20 cellular contexts compared by ENCODE assay signal in the genomic region with DNA sequence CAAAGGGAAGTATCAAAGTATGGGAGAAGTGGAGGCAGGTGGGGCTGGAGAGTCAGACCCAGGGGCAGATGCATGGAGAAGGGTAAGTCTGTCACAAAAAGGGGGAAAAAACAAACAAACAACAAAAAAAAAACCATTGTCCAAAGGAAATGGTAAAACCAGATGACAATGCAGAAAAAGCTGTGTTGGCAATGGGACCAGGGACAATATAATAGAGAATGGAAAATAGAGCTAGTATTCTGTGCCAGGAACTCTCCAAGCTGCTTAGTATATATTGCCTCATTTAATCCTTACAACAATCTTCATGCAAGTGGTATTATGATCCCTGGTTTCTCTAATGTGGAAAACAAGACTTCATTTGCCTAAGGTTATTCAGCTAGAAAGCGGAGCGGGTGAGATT. TPM values are rescaled to one million over a fixed set of nuclear protein-coding genes. Genes with fewer than 3 reads are reported as not detected.
DNase-seq lines count a peak whose midpoint lies in the region; ATAC-seq and TF ChIP-seq lines count a peak whose summit lies in the region.
"Had no signal": no experiment of that assay in that cellular context is flagged by ENCODE, and none has a peak within 500 bp of the region (broad histone marks: within the 10 kb centered on the region; RNA-seq: fewer than 3 reads in every experiment).

No MANE protein-coding gene starts in this region.

- TF ChIP-seq POLR2A in gastrocnemius medialis (IDR thresholded peaks at IDR 0.05), result no peak

- no peaks in the 10 kb centered on the region for H3K4me1 Mint-ChIP-seq in stimulated activated naive CD8-positive, alpha-beta T cell treated with anti-CD3 and anti-CD28 coated beads, Interleukin-15, amount 100 ng/mL, for 72 hours
- H3K4me1 Mint-ChIP-seq in T-helper 17 cell, result peaks cover 5% of the 10 kb centered on the region

- H3K9me3 ChIP-seq in heart right ventricle, result no peaks in the 10 kb centered on the region
- no peaks in the 10 kb centered on the region for H3K9me3 ChIP-seq in T-helper 17 cell (ENCODE audit: control insufficient read depth, low read length, poor library complexity, severe bottlenecking)
- no peaks in the 10 kb centered on the region for H3K9me3 ChIP-seq in gastrocnemius medialis
- H3K9me3 ChIP-seq in left lung, result no peaks in the 10 kb centered on the region

- H3K27ac ChIP-seq in heart right ventricle (peak overlapping the region in 5 of 10 donors; percentile 38 to 56 (median 52)), gastrocnemius medialis (peak overlapping the region in 3 of 4 donors; percentile 2 to 11 (median 8)), left lung (no peak overlapping the region)
- H3K27ac ChIP-seq: GM23248 had no signal

- H3K27me3 ChIP-seq in heart right ventricle, result peaks cover 0 to 1% (median 0%) of the 10 kb centered on the region in 7 donors
- no peaks in the 10 kb centered on the region for H3K27me3 ChIP-seq in gastrocnemius medialis
- peaks cover 0 to under 1% of the 10 kb centered on the region in 2 donors for H3K27me3 ChIP-seq in left lung

- in situ Hi-C loops in gastrocnemius medialis (cut with MboI; ENCODE audit: low sequenced_read_pairs in 4 of 4), result no loop called here

- no peak overlapping the region for H3K4me3 Mint-ChIP-seq in stimulated activated naive CD8-positive, alpha-beta T cell treated with anti-CD3 and anti-CD28 coated beads, Interleukin-15, amount 100 ng/mL, for 72 hours
- no peak overlapping the region for H3K4me3 Mint-ChIP-seq in T-helper 17 cell
- H3K4me3 Mint-ChIP-seq: CD4-positive, alpha-beta memory T cell; H9; HFFc6 had no signal

- H3K27me3 Mint-ChIP-seq in stimulated activated naive CD8-positive, alpha-beta T cell treated with anti-CD3 and anti-CD28 coated beads, Interleukin-15, amount 100 ng/mL, for 72 hours, result no peaks in the 10 kb centered on the region
- no peaks in the 10 kb centered on the region for H3K27me3 Mint-ChIP-seq in T-helper 17 cell

- H3K36me3 ChIP-seq in heart right ventricle, result no peaks in the 10 kb centered on the region
- no peaks in the 10 kb centered on the region for H3K36me3 ChIP-seq in gastrocnemius medialis
- no peaks in the 10 kb centered on the region for H3K36me3 ChIP-seq in left lung

- ATAC-seq in heart right ventricle (peak in 6 of 8 donors; percentile 35 to 63 (median 50)), left cardiac atrium (no peak), T-helper 17 cell (no peak), gastrocnemius medialis (no peak), GM18909 (IDR thresholded peaks at IDR 0.05; ENCODE audit: poor library complexity, unreplicated experiment) (no peak), left lung (no peak)
- no peak for ATAC-seq in stimulated activated naive CD8-positive, alpha-beta T cell treated with anti-CD3 and anti-CD28 coated beads, Interleukin-15, amount 100 ng/mL, for 72 hours
- ATAC-seq in stimulated activated naive CD8-positive, alpha-beta T cell treated with anti-CD3 and anti-CD28 coated beads, Interleukin-15, Interleukin-2, amounts not matched to agents 100 U/mL and 50 U/mL, for 24 hours, result no peak
- ATAC-seq: HCT116 had no signal

- no peaks in the 10 kb centered on the region for H3K9me3 Mint-ChIP-seq in stimulated activated naive CD8-positive, alpha-beta T cell treated with anti-CD3 and anti-CD28 coated beads, Interleukin-15, amount 100 ng/mL, for 72 hours
- H3K9me3 Mint-ChIP-seq: CD4-positive, alpha-beta memory T cell; H9; HFFc6 had no signal

- TF ChIP-seq CTCF in heart right ventricle (IDR thresholded peaks at IDR 0.05), result no peak
- no peak for TF ChIP-seq CTCF in gastrocnemius medialis (IDR thresholded peaks at IDR 0.05 in 4 of 5, conservative IDR thresholded peaks at IDR 0.05 in 1 of 5)
- TF ChIP-seq CTCF in left lung (IDR thresholded peaks at IDR 0.05), result no peak

- no peaks in the 10 kb centered on the region for H3K36me3 Mint-ChIP-seq in T-helper 17 cell (ENCODE audit: low read depth)
- H3K36me3 Mint-ChIP-seq: CD4-positive, alpha-beta memory T cell had no signal

- H3K27ac Mint-ChIP-seq in stimulated activated naive CD8-positive, alpha-beta T cell treated with anti-CD3 and anti-CD28 coated beads, Interleukin-15, amount 100 ng/mL, for 72 hours, result peak overlapping the region; percentile 0 to 29
- peak overlapping the region; percentile 90 for H3K27ac Mint-ChIP-seq in T-helper 17 cell
- H3K27ac Mint-ChIP-seq: CD4-positive, alpha-beta memory T cell; H9; HFFc6 had no signal

- 68 to 74% methylated on average over 2 of the region's 2 CpGs for WGBS in heart right ventricle, 2 donors

- no peak for DNase-seq in heart right ventricle
- no peak for DNase-seq in left cardiac atrium
- no peak for DNase-seq in stimulated activated naive CD8-positive, alpha-beta T cell treated with anti-CD3 and anti-CD28 coated beads, Interleukin-15, amount 100 ng/mL, for 72 hours
- DNase-seq in stimulated activated naive CD8-positive, alpha-beta T cell treated with anti-CD3 and anti-CD28 coated beads, Interleukin-15, Interleukin-2, amounts not matched to agents 100 U/mL and 50 U/mL, for 24 hours, result no peak
- no peak for DNase-seq in T-helper 17 cell
- no peak for DNase-seq in gastrocnemius medialis
- DNase-seq in left lung, result no peak
- DNase-seq: 8988T; C1 segment of cervical spinal cord; Calu3; CD4-positive, alpha-beta memory T cell; COR-L47; DMS53; DMS79 treated with DMSO at 0.1 percent for 48 hours; GF-D8; GM23248; H9; HFFc6 had no signal

- H3K4me1 ChIP-seq in heart right ventricle (peaks cover 0 to 36% (median 10%) of the 10 kb centered on the region in 9 donors), gastrocnemius medialis (no peaks in the 10 kb centered on the region), left lung (no peaks in the 10 kb centered on the region)

- H3K4me3 ChIP-seq in heart right ventricle (no peak overlapping the region), gastrocnemius medialis (no peak overlapping the region), left lung (no peak overlapping the region)
- H3K4me3 ChIP-seq: GM23248 had no signal

- intact Hi-C loops in heart right ventricle (cut with DNase I), result loop anchor here in 3 of 10 donors (5.0 to 10.0 kb wide), 2 partner anchors 42 to 125 kb away; no protein-coding TSS in a partner anchor
- intact Hi-C loops in left cardiac atrium (cut with DNase I), result no loop called here
- intact Hi-C loops in gastrocnemius medialis (cut with DNase I; ENCODE audit: low total_unique reads), result loop anchor here (5.0 kb wide), 1 partner anchor 42 kb away; no protein-coding TSS in a partner anchor
- intact Hi-C loops in left lung (cut with DNase I), result no loop called here

RNA-seq across cellular contexts. Expression of a gene that starts 13.1 kb away (rescaled TPM):
- total RNA-seq in heart right ventricle (10 to 100 TPM in 9 of 10 donors, 1 to 10 TPM in 1; 8.9 to 16.4 (median 12.4) TPM), left cardiac atrium (10 to 100 TPM in 1 of 2 donors, 1 to 10 TPM in 1; 9.0 to 12.7 TPM), T-helper 17 cell (10 to 100 TPM; 35.1 to 47.2 TPM), gastrocnemius medialis (100 to 1,000 TPM in 1 of 4 donors, 10 to 100 TPM in 3; 59.0 to 108 (median 66.9) TPM), left lung (10 to 100 TPM; 13.2 to 20.0 TPM)
- 1 to 10 TPM; 2.7 to 3.9 TPM for polyA plus RNA-seq in heart right ventricle

Comparison
In these comparisons a context has a peak if more than half of its experiments do, and no peak if none do; other contexts are left out.
1. ATAC-seq: peak in heart right ventricle (6 of 8); none in left cardiac atrium (0 of 2), stimulated activated naive CD8-positive, alpha-beta T cell treated with anti-CD3 and anti-CD28 coated beads, Interleukin-15, amount 100 ng/mL, for 72 hours (single experiment), stimulated activated naive CD8-positive, alpha-beta T cell treated with anti-CD3 and anti-CD28 coated beads, Interleukin-15, Interleukin-2, amounts not matched to agents 100 U/mL and 50 U/mL, for 24 hours (single experiment), T-helper 17 cell (single experiment), gastrocnemius medialis (0 of 2), GM18909 (single experiment) and left lung (single experiment).
2. H3K27ac ChIP-seq: peak in gastrocnemius medialis (3 of 4); none in left lung (0 of 2).